ENCODE assay signal across 11 cellular contexts in genomic region chr1:2549367-2550011, GRCh38. TPM values are rescaled to one million over a fixed set of nuclear protein-coding genes. Genes with fewer than 3 reads are reported as not detected.
DNase-seq lines count a peak whose midpoint lies in the region; ATAC-seq, FAIRE-seq and TF ChIP-seq lines count a peak whose summit lies in the region.
"Not testable (repeated sequence)": the region's sequence is repeated elsewhere in the genome, so short reads cannot be mapped to it uniquely, and the experiment has no call there.
"Had no signal": no experiment of that assay in that cellular context is flagged by ENCODE, and none has a peak within 500 bp of the region (broad histone marks: within the 10 kb centered on the region; RNA-seq: fewer than 3 reads in every experiment).

No MANE protein-coding gene starts in this region.

- H3K27ac ChIP-seq in OCI-LY7 (ENCODE audit: low read depth, low read length, poor library complexity, severe bottlenecking) (peak overlapping the region; percentile 92), gastroesophageal sphincter (peak overlapping the region; percentile 61 to 90 (median 88)), muscle layer of duodenum (ENCODE audit: low read length) (peak overlapping the region; percentile 83), small intestine (ENCODE audit: low read depth in 1 of 2, low read length in 1 of 2) (peak overlapping the region; percentile 92 to 97), upper lobe of right lung (peak overlapping the region; percentile 97)

- BruUV-seq in OCI-LY7 (replicated peaks; lab: Mats Ljungman, UMichigan) = not testable (repeated sequence)

- not testable (repeated sequence) for H3K27me3 Mint-ChIP-seq in activated T-cell treated with anti-CD3 and anti-CD28 coated beads, Interleukin-2, amount 50 U/mL, for 4 hours (ENCODE audit: low read depth); brain

- not testable (repeated sequence) for H3K9me3 Mint-ChIP-seq in activated T-cell treated with anti-CD3 and anti-CD28 coated beads, Interleukin-2, amount 50 U/mL, for 4 hours; brain

- H2AFZ ChIP-seq in OCI-LY7 (ENCODE audit: low read length) = not testable (repeated sequence)

- not testable (repeated sequence) for H3K27me3 ChIP-seq in GM06990 (replicated peaks; ENCODE audit: control insufficient read depth, insufficient read depth, low read length); muscle layer of duodenum (ENCODE audit: low read depth, low read length); small intestine (ENCODE audit: control insufficient read depth in 2 of 2, insufficient read depth in 2 of 2, low read length in 2 of 2); upper lobe of right lung
- peaks cover 40% of the 10 kb centered on the region for H3K27me3 ChIP-seq in gastroesophageal sphincter

- POLR2A ChIA-PET in OCI-LY7 (lab: Charles Lee) = interaction anchor here (0.6 to 0.7 kb wide), 3 partner anchors 37 to 354 kb away, joined by 3 read pairs; no protein-coding TSS in a partner anchor

- intact Hi-C loops in OCI-LY7 (cut with micrococcal nuclease; ENCODE audit: unreplicated experiment) = loop anchor here (2.0 to 5.0 kb wide), 2 partner anchors 35 to 117 kb away; no protein-coding TSS in a partner anchor
- intact Hi-C loops in upper lobe of right lung (cut with DNase I) = loop anchor here (10.0 kb wide), 1 partner anchor 135 kb away; the partner anchor contains the start of gene PEX10

- TF ChIP-seq EP300 in gastroesophageal sphincter (IDR thresholded peaks at IDR 0.05) = not testable (repeated sequence)

- not testable (repeated sequence) for H3K79me2 ChIP-seq in OCI-LY7 (ENCODE audit: insufficient read depth, low read depth, low read length)

- H3K4me2 ChIP-seq in OCI-LY7 (ENCODE audit: low read length) = peak overlapping the region; percentile 94

- H3K4me1 ChIP-seq in OCI-LY7 (ENCODE audit: insufficient read depth, low read length, poor library complexity, severe bottlenecking) (peaks cover 44% of the 10 kb centered on the region), gastroesophageal sphincter (peaks cover 0 to 66% (median 33%) of the 10 kb centered on the region in 3 donors), muscle layer of duodenum (ENCODE audit: control insufficient read depth in 1 of 2, insufficient read depth in 2 of 2, low read length in 2 of 2) (peaks cover 8 to 46% of the 10 kb centered on the region in 2 donors), upper lobe of right lung (peaks cover 41% of the 10 kb centered on the region)
- H3K4me1 ChIP-seq in small intestine (ENCODE audit: control insufficient read depth in 2 of 2, insufficient read depth in 1 of 2, low read depth in 1 of 2, low read length in 1 of 2) = not testable (repeated sequence)

- CTCF ChIA-PET in OCI-LY7 (lab: Charles Lee; ENCODE audit: unreplicated experiment) = not testable (repeated sequence)

- not testable (repeated sequence) for H3K36me3 Mint-ChIP-seq in activated T-cell treated with anti-CD3 and anti-CD28 coated beads, Interleukin-2, amount 50 U/mL, for 4 hours (ENCODE audit: insufficient read depth); brain

- WGBS in gastroesophageal sphincter (ENCODE audit: low coverage in 1 of 2), 2 donors = no CpG with 5 or more reads among the region's 28 CpGs
- 69 to 85% (median 76%) methylated on average over 23 to 25 of the region's 28 CpGs for WGBS in small intestine, 3 donors

- not testable (repeated sequence) for FAIRE-seq in small intestine (lab: Jason Lieb, UNC)

- TF ChIP-seq CTCF in GM06990 (IDR thresholded peaks at IDR 0.05; ENCODE audit: insufficient read depth, low read length, poor library complexity, severe bottlenecking); OCI-LY7 (conservative IDR thresholded peaks at IDR 0.05; ENCODE audit: low read length); brain (conservative IDR thresholded peaks at IDR 0.05); gastroesophageal sphincter (IDR thresholded peaks at IDR 0.05); upper lobe of right lung (IDR thresholded peaks at IDR 0.05): not testable (repeated sequence)

- H3K4me1 Mint-ChIP-seq in activated T-cell treated with anti-CD3 and anti-CD28 coated beads, Interleukin-2, amount 50 U/mL, for 4 hours (ENCODE audit: low read depth) = peaks cover 29% of the 10 kb centered on the region
- peaks cover 49% of the 10 kb centered on the region for H3K4me1 Mint-ChIP-seq in brain

- not testable (repeated sequence) for H3K36me3 ChIP-seq in GM06990 (ENCODE audit: control insufficient read depth, insufficient read depth, low read length); OCI-LY7 (ENCODE audit: insufficient read depth, low read length); gastroesophageal sphincter; muscle layer of duodenum (ENCODE audit: control insufficient read depth in 1 of 2, insufficient read depth in 2 of 2, low read length in 2 of 2); small intestine (ENCODE audit: control insufficient read depth in 2 of 2, insufficient read depth in 2 of 2, low read length in 2 of 2); upper lobe of right lung

- H3K9me2 ChIP-seq in OCI-LY7 (ENCODE audit: insufficient read depth, low read length) = not testable (repeated sequence)

- H3K4me3 Mint-ChIP-seq in activated T-cell treated with anti-CD3 and anti-CD28 coated beads, Interleukin-2, amount 50 U/mL, for 4 hours = peak overlapping the region; percentile 29
- H3K4me3 Mint-ChIP-seq in brain = peak overlapping the region in 1 of 5 experiments; percentile 22

- not testable (repeated sequence) for H4K20me1 ChIP-seq in OCI-LY7 (ENCODE audit: insufficient read depth, low read length)

- H3K9me3 ChIP-seq in OCI-LY7 (ENCODE audit: low read length); gastroesophageal sphincter; muscle layer of duodenum (ENCODE audit: control insufficient read depth in 1 of 2, low read length in 2 of 2); small intestine (ENCODE audit: control insufficient read depth, low read depth); upper lobe of right lung: not testable (repeated sequence)

- H3K27ac Mint-ChIP-seq in brain = peak overlapping the region in 3 of 5 experiments; percentile 60 to 90 (median 79)

- DNase-seq in GM06990 (ENCODE audit: extremely low read depth, insufficient read length) = peak; percentile 57
- not testable (repeated sequence) for DNase-seq in OCI-LY7 (ENCODE audit: low spot score); activated T-cell treated with anti-CD3 and anti-CD28 coated beads, Interleukin-2, amount 50 U/mL, for 4 hours; small intestine; upper lobe of right lung

- TF ChIP-seq POLR2A in gastroesophageal sphincter (IDR thresholded peaks at IDR 0.05) = not testable (repeated sequence)

- H3K4me3 ChIP-seq in GM06990 (replicated peaks; ENCODE audit: low read depth, low read length) = peak overlapping the region; percentile 29
- peak overlapping the region; percentile 76 for H3K4me3 ChIP-seq in OCI-LY7 (ENCODE audit: low read depth, low read length, poor library complexity, severe bottlenecking)
- peak overlapping the region in 1 of 2 donors; percentile 61 for H3K4me3 ChIP-seq in gastroesophageal sphincter
- H3K4me3 ChIP-seq in muscle layer of duodenum (ENCODE audit: low read depth in 1 of 2, low read length in 2 of 2); small intestine (ENCODE audit: low read depth in 1 of 2, low read length in 2 of 2): not testable (repeated sequence)
- peak overlapping the region; percentile 85 for H3K4me3 ChIP-seq in upper lobe of right lung

- ATAC-seq in activated T-cell treated with anti-CD3 and anti-CD28 coated beads, Interleukin-2, amount 50 U/mL, for 4 hours; gastroesophageal sphincter; upper lobe of right lung: not testable (repeated sequence)

RNA-seq across cellular contexts. Expression of gene TNFRSF14, which starts 6.7 kb away (rescaled TPM):
- total RNA-seq in OCI-LY7 (2014; rRNA removed; shearing (Covaris generic)) = 15.0 and 18.5 TPM in 2 replicates
- total RNA-seq in OCI-LY7 (2022) = 15.7 and 18.9 TPM in 2 replicates
- total RNA-seq in activated T-cell treated with anti-CD3 and anti-CD28 coated beads, Interleukin-2, amount 50 U/mL, for 4 hours = 100 to 1,000 TPM in 2 of 3 donors, 10 to 100 TPM in 1; 99.3 to 164 (median 114) TPM
- polyA plus RNA-seq in brain (ENCODE audit: insufficient read depth, low read depth, low replicate concordance) = 12.1 TPM
- total RNA-seq in gastroesophageal sphincter = 10 to 100 TPM; 23.0 to 81.6 (median 36.9) TPM
- polyA plus RNA-seq in small intestine = 100 to 1,000 TPM; 164 to 398 (median 333) TPM
- 133 TPM for total RNA-seq in upper lobe of right lung

RNA-seq across cellular contexts. Expression of gene HES5, which starts 19.4 kb away (rescaled TPM):
- not detected in 2 replicates for total RNA-seq in OCI-LY7 (2014; rRNA removed; shearing (Covaris generic))
- total RNA-seq in OCI-LY7 (2022) (not detected in 2 replicates), gastroesophageal sphincter (not detected), upper lobe of right lung (1.5 TPM)
- not detected for total RNA-seq in activated T-cell treated with anti-CD3 and anti-CD28 coated beads, Interleukin-2, amount 50 U/mL, for 4 hours
- polyA plus RNA-seq in brain (ENCODE audit: insufficient read depth, low read depth, low replicate concordance) (1.6 TPM), small intestine (under 1 TPM in 1 of 3 donors, not detected in 2; 0.30 TPM)
- total RNA-seq: astrocyte, mammary epithelial cell, osteoblast had no signal
- polyA plus RNA-seq: mammary epithelial cell had no signal

RNA-seq across cellular contexts. Expression of gene PANK4, which starts 23.1 kb away (rescaled TPM):
- 43.6 and 55.9 TPM in 2 replicates for total RNA-seq in OCI-LY7 (2014; rRNA removed; shearing (Covaris generic))
- total RNA-seq in OCI-LY7 (2022) (49.1 and 53.9 TPM in 2 replicates), gastroesophageal sphincter (10 to 100 TPM; 32.6 to 46.8 (median 34.0) TPM), upper lobe of right lung (36.4 TPM)
- 10 to 100 TPM; 38.4 to 40.5 (median 40.0) TPM for total RNA-seq in activated T-cell treated with anti-CD3 and anti-CD28 coated beads, Interleukin-2, amount 50 U/mL, for 4 hours
- polyA plus RNA-seq in brain (ENCODE audit: insufficient read depth, low read depth, low replicate concordance) (23.7 TPM), small intestine (10 to 100 TPM; 14.8 to 21.7 (median 18.9) TPM)

RNA-seq across cellular contexts. Expression of gene PRXL2B, which starts 37.1 kb away (rescaled TPM):
- 7.0 and 10.4 TPM in 2 replicates for total RNA-seq in OCI-LY7 (2014; rRNA removed; shearing (Covaris generic))
- total RNA-seq in OCI-LY7 (2022) (4.8 and 5.2 TPM in 2 replicates), gastroesophageal sphincter (10 to 100 TPM in 3 of 4 donors, 1 to 10 TPM in 1; 6.5 to 24.1 (median 14.0) TPM), upper lobe of right lung (25.9 TPM)
- 10 to 100 TPM; 33.8 to 42.3 (median 40.8) TPM for total RNA-seq in activated T-cell treated with anti-CD3 and anti-CD28 coated beads, Interleukin-2, amount 50 U/mL, for 4 hours
- polyA plus RNA-seq in brain (ENCODE audit: insufficient read depth, low read depth, low replicate concordance) (42.7 TPM), small intestine (10 to 100 TPM; 28.9 to 48.1 (median 46.3) TPM)
